13 cellular contexts compared by ENCODE assay signal in the genomic region with DNA sequence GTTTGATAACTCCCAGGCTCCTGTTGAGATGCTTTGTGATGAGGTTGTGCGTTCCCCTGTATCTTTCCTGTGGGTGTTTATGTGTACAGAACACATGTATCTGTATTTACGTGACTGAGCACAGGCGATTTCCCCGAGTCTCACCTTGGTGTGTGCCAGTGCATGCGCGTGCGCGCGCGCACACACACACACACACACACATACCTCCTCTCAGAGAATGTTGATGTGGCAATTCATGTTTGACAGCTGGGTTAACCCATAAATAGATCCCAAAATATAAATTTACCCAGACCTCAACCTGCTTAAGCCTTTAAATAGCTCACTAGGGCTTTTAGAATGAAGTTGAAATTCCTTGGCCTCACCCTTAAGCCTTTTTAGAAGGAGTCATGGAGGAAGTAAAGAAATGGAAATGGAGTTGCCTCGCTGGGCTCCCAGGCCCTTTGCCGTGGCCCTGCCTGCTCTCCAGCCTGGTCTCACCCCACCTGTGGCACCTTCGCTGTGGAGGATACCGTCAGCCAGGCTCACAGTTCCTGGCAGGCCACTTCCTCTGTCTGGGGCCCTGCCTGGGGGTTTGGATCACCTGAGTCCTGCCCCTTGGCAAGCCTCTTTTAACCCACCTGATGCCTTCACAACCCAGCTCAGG.
"Had no signal": no experiment of that assay in that cellular context is flagged by ENCODE, and none has a peak within 500 bp of the region (broad histone marks: within the 10 kb centered on the region; RNA-seq: fewer than 3 reads in every experiment).

No MANE protein-coding gene starts in this region.

- ATAC-seq: effector memory CD8-positive, alpha-beta T cell had no signal

- H3K4me3 ChIP-seq: pancreas, right atrium auricular region, SJSA1 had no signal

- H3K36me3 ChIP-seq: pancreas, right atrium auricular region, SJSA1 had no signal

- H3K27ac ChIP-seq: pancreas, right atrium auricular region, SJSA1 had no signal

- H3K4me3 Mint-ChIP-seq: activated CD4-positive, alpha-beta memory T cell treated with anti-CD3 and anti-CD28 coated beads, Interleukin-2, amount 10 ng/mL, durations not matched to agents 7 days and 5 days; activated naive CD4-positive, alpha-beta T cell treated with anti-CD3 and anti-CD28 coated beads for 36 hours; activated T-helper 1 cell treated with anti-CD3 and anti-CD28 coated beads, Interleukin-12 subunit alpha, Interleukin-12 subunit beta, Interleukin-2, Interleukin-4 antibody, amounts not matched to agents 30 ng/mL and 10 ng/mL and 1 ng/mL, durations not matched to agents 14 hours and 24 hours and 36 hours; effector memory CD8-positive, alpha-beta T cell; neural crest cell had no signal

- H3K9me3 Mint-ChIP-seq: activated CD4-positive, alpha-beta memory T cell treated with anti-CD3 and anti-CD28 coated beads, Interleukin-2, amount 10 ng/mL, durations not matched to agents 7 days and 5 days; activated T-helper 1 cell treated with anti-CD3 and anti-CD28 coated beads, Interleukin-12 subunit alpha, Interleukin-12 subunit beta, Interleukin-2, Interleukin-4 antibody, amounts not matched to agents 30 ng/mL and 10 ng/mL and 1 ng/mL, durations not matched to agents 14 hours and 24 hours and 36 hours; effector memory CD8-positive, alpha-beta T cell; neural crest cell had no signal

- DNase-seq: activated CD4-positive, alpha-beta memory T cell treated with anti-CD3 and anti-CD28 coated beads, Interleukin-2, amount 10 ng/mL, durations not matched to agents 7 days and 5 days; activated naive CD4-positive, alpha-beta T cell treated with anti-CD3 and anti-CD28 coated beads for 36 hours; central memory CD4-positive, alpha-beta T cell; effector memory CD8-positive, alpha-beta T cell; stimulated activated CD4-positive, alpha-beta T cell treated with anti-CD3 and anti-CD28 coated beads, Interleukin-2, amount 100 ng/mL, for 24 hours; stimulated activated naive CD4-positive, alpha-beta T cell; SW 1271; T-helper 9 cell had no signal

- H3K27me3 Mint-ChIP-seq: activated CD4-positive, alpha-beta memory T cell treated with anti-CD3 and anti-CD28 coated beads, Interleukin-2, amount 10 ng/mL, durations not matched to agents 7 days and 5 days had no signal

- H3K27ac Mint-ChIP-seq: activated CD4-positive, alpha-beta memory T cell treated with anti-CD3 and anti-CD28 coated beads, Interleukin-2, amount 10 ng/mL, durations not matched to agents 7 days and 5 days; activated naive CD4-positive, alpha-beta T cell treated with anti-CD3 and anti-CD28 coated beads for 36 hours; activated T-helper 1 cell treated with anti-CD3 and anti-CD28 coated beads, Interleukin-12 subunit alpha, Interleukin-12 subunit beta, Interleukin-2, Interleukin-4 antibody, amounts not matched to agents 30 ng/mL and 10 ng/mL and 1 ng/mL, durations not matched to agents 14 hours and 24 hours and 36 hours; effector memory CD8-positive, alpha-beta T cell had no signal

- H3K27me3 ChIP-seq: pancreas, right atrium auricular region, SJSA1 had no signal

- H3K9me3 ChIP-seq: pancreas, right atrium auricular region, SJSA1 had no signal

- H3K4me1 Mint-ChIP-seq: activated CD4-positive, alpha-beta memory T cell treated with anti-CD3 and anti-CD28 coated beads, Interleukin-2, amount 10 ng/mL, durations not matched to agents 7 days and 5 days had no signal
